ENCODE assay signal across 8 cellular contexts in genomic region chr4:7103599-7104365, GRCh38. TPM values are rescaled to one million over a fixed set of nuclear protein-coding genes. Genes with fewer than 3 reads are reported as not detected.
DNase-seq lines count a peak whose midpoint lies in the region; ATAC-seq and TF ChIP-seq lines count a peak whose summit lies in the region.

No MANE protein-coding gene starts in this region.

- TF ChIP-seq CTCF in epithelial cell of proximal tubule (conservative IDR thresholded peaks at IDR 0.05; ENCODE audit: low read depth, low read length) (no peak), nephron progenitor cell (IDR thresholded peaks at IDR 0.05) (no peak)

- DNase-seq in DMS79 (lab: John Stamatoyannopoulos, UW) (peak; percentile 27), DMS79 treated with DMSO at 0.1 percent for 48 hours (lab: John Stamatoyannopoulos, UW) (no peak), RPMI8226 (peak; percentile 18), epithelial cell of proximal tubule (ENCODE audit: low read depth) (no peak), nephron progenitor cell (peak; percentile 34), NCI-H187 (lab: John Stamatoyannopoulos, UW) (no peak)

- peak overlapping the region; percentile 77 for H3K4me3 ChIP-seq in epithelial cell of proximal tubule (ENCODE audit: low read depth, low read length)

- peaks cover 42% of the 10 kb centered on the region for H3K4me1 Mint-ChIP-seq in nephron progenitor cell

- H3K27ac Mint-ChIP-seq in nephron progenitor cell: no peak overlapping the region

- no peak for ATAC-seq in HG03460 (IDR thresholded peaks at IDR 0.05; ENCODE audit: unreplicated experiment)
- no peak for ATAC-seq in GM18502 (IDR thresholded peaks at IDR 0.05; ENCODE audit: poor library complexity, unreplicated experiment)

- H3K36me3 Mint-ChIP-seq in nephron progenitor cell (ENCODE audit: low read depth): no peaks in the 10 kb centered on the region

- peak overlapping the region; percentile 86 for H3K4me3 Mint-ChIP-seq in nephron progenitor cell

- H3K9me3 Mint-ChIP-seq in nephron progenitor cell: no peaks in the 10 kb centered on the region

- H3K27me3 Mint-ChIP-seq in nephron progenitor cell (ENCODE audit: low read depth, poor library complexity): peaks cover 19% of the 10 kb centered on the region

RNA-seq across cellular contexts. Expression of gene GRPEL1, which starts 35.9 kb away (rescaled TPM):
- total RNA-seq in epithelial cell of proximal tubule: 45.8 and 52.7 TPM in 2 replicates

Comparison
In these comparisons a context has a peak if more than half of its experiments do, and no peak if none do; other contexts are left out.
1. DNase-seq: peak in DMS79 (single experiment), RPMI8226 (single experiment) and nephron progenitor cell (single experiment); none in DMS79 treated with DMSO at 0.1 percent for 48 hours (single experiment), epithelial cell of proximal tubule (single experiment) and NCI-H187 (0 of 2).